17 cellular contexts compared by ENCODE assay signal in the genomic region with DNA sequence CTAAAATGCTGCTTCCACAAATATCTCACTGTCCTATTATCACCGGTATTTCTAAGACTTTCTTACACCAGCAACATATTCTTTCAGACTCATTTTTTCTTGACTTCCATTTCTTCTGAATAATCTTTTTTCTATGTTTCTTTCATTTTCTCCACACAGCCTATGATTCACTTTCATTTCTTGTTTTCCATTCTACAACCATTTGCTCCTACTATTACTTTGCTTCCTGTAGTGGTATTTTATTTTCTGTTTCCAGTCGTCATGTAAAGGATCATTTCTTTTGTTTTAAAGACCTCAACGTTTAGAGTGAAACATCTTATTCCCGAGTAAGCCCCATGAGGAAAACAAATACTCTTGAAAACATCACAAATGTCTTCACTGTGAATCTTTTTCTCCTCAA.
"Had no signal": no experiment of that assay in that cellular context is flagged by ENCODE, and none has a peak within 500 bp of the region (broad histone marks: within the 10 kb centered on the region; RNA-seq: fewer than 3 reads in every experiment).

No MANE protein-coding gene starts in this region.

- H3K4me3 ChIP-seq: breast epithelium, coronary artery, lung, thoracic aorta, upper lobe of left lung had no signal

- H2AFZ ChIP-seq: parathyroid adenoma had no signal

- H3K79me2 ChIP-seq: parathyroid adenoma had no signal

- H3K9me3 Mint-ChIP-seq: activated naive CD4-positive, alpha-beta T cell treated with anti-CD3 and anti-CD28 coated beads, Interleukin-2, amount 50 U/mL, for 24 hours had no signal

- ATAC-seq: left lobe of liver; natural killer cell treated with Interleukin-12 subunit alpha and Interleukin-12 subunit beta and Interleukin-15 and Interleukin-18, amount 100 ng/mL, for 72 hours; sciatic nerve; stimulated activated memory B cell treated with anti-CD40 and anti-IgM and Interleukin-4, amounts not matched to agents 10 μg/mL and 1 μg/mL and 100 μg/mL, for 72 hours had no signal

- H3K36me3 ChIP-seq: breast epithelium, neutrophil, thoracic aorta, upper lobe of left lung had no signal

- H3K4me1 Mint-ChIP-seq: activated naive CD4-positive, alpha-beta T cell treated with anti-CD3 and anti-CD28 coated beads, Interleukin-2, amount 50 U/mL, for 24 hours; stimulated activated memory B cell treated with anti-CD40 and anti-IgM and Interleukin-4, amounts not matched to agents 10 μg/mL and 1 μg/mL and 100 μg/mL, for 72 hours had no signal

- H3K36me3 Mint-ChIP-seq: activated naive CD4-positive, alpha-beta T cell treated with anti-CD3 and anti-CD28 coated beads, Interleukin-2, amount 50 U/mL, for 24 hours; natural killer cell treated with Interleukin-12 subunit alpha and Interleukin-12 subunit beta and Interleukin-15 and Interleukin-18, amount 100 ng/mL, for 72 hours; stimulated activated memory B cell treated with anti-CD40 and anti-IgM and Interleukin-4, amounts not matched to agents 10 μg/mL and 1 μg/mL and 100 μg/mL, for 72 hours had no signal

- DNase-seq: activated CD4-positive, CD25-positive, alpha-beta regulatory T cell treated with anti-CD3 and anti-CD28 coated beads, Interleukin-2, amount 50 U/mL, for 72 hours; activated gamma-delta T cell; kidney; stimulated activated CD4-positive, alpha-beta T cell treated with anti-CD3 and anti-CD28 coated beads, Interleukin-4, amount 100 ng/mL, for 24 hours; upper lobe of left lung had no signal

- H3K27me3 ChIP-seq: breast epithelium, neutrophil, upper lobe of left lung had no signal

- H3K9me3 ChIP-seq: breast epithelium, neutrophil, thoracic aorta, upper lobe of left lung had no signal

- H3K27ac Mint-ChIP-seq: activated naive CD4-positive, alpha-beta T cell treated with anti-CD3 and anti-CD28 coated beads, Interleukin-2, amount 50 U/mL, for 24 hours; natural killer cell treated with Interleukin-12 subunit alpha and Interleukin-12 subunit beta and Interleukin-15 and Interleukin-18, amount 100 ng/mL, for 72 hours; stimulated activated memory B cell treated with anti-CD40 and anti-IgM and Interleukin-4, amounts not matched to agents 10 μg/mL and 1 μg/mL and 100 μg/mL, for 72 hours had no signal

- H3K27ac ChIP-seq: breast epithelium, coronary artery, neutrophil, parathyroid adenoma, thoracic aorta, upper lobe of left lung, VCaP had no signal

- H3K9ac ChIP-seq: parathyroid adenoma had no signal

- H3K4me3 Mint-ChIP-seq: activated naive CD4-positive, alpha-beta T cell treated with anti-CD3 and anti-CD28 coated beads, Interleukin-2, amount 50 U/mL, for 24 hours; natural killer cell treated with Interleukin-12 subunit alpha and Interleukin-12 subunit beta and Interleukin-15 and Interleukin-18, amount 100 ng/mL, for 72 hours; stimulated activated memory B cell treated with anti-CD40 and anti-IgM and Interleukin-4, amounts not matched to agents 10 μg/mL and 1 μg/mL and 100 μg/mL, for 72 hours had no signal
